ENCODE assay signal across 1 cellular context in genomic region chr2:6214471-6214870, GRCh38.
TF ChIP-seq lines count a peak whose summit lies in the region.

No MANE protein-coding gene starts in this region.

TF ChIP-seq in A549, 52 proteins besides CTCF, POLR2A, EP300 and RAD21 (continued from another document):
- TF ChIP-seq HMGXB4 (CRISPR knock-in tag; IDR thresholded peaks at IDR 0.05; ENCODE audit: borderline replicate concordance), result no peak
- no peak for TF ChIP-seq KDM1A (IDR thresholded peaks at IDR 0.05; ENCODE audit: low read depth)
- TF ChIP-seq MAX (IDR thresholded peaks at IDR 0.05), result no peak
- no peak for TF ChIP-seq CEBPB (IDR thresholded peaks at IDR 0.05)
TF ChIP-seq in A549: peak in this region for 0.
